Comparison of ENCODE assay signal across 10 cellular contexts in the genomic region with DNA sequence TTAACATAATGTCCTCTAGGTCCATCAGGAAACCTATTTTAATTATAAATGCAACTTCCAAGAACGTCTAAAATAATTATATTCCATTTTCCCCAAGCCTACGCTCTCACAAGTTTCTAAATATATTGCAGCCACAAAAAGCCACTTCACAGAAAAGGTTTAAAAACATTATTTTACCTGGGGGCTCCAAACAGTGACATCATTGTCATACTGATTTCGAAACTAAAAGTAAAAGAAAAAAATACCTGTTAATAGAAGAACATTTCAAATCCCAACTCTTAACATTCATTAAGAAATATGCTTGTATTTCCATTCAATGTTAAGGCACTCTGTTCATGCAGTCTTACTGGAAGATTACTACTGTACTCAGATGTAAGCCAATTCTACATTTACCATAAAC. TPM values are rescaled to one million over a fixed set of nuclear protein-coding genes. Genes with fewer than 3 reads are reported as not detected.
DNase-seq lines count a peak whose midpoint lies in the region; ATAC-seq, FAIRE-seq and TF ChIP-seq lines count a peak whose summit lies in the region.
"Had no signal": no experiment of that assay in that cellular context is flagged by ENCODE, and none has a peak within 500 bp of the region (broad histone marks: within the 10 kb centered on the region; RNA-seq: fewer than 3 reads in every experiment).

No MANE protein-coding gene starts in this region.

- intact Hi-C loops in right cardiac atrium (cut with DNase I), result loop anchor here in 1 of 4 donors (10.0 kb wide), 1 partner anchor 54 kb away; no protein-coding TSS in a partner anchor

- in situ Hi-C loops in HAP-1 (cut with MboI; ENCODE audit: low sequenced_read_pairs), result no loop called here

- H3K4me3 ChIP-seq in HAP-1, result peak overlapping the region; percentile 80
- peak overlapping the region; percentile 98 for H3K4me3 ChIP-seq in right cardiac atrium (ENCODE audit: low read length)
- peak overlapping the region; percentile 15 to 61 for H3K4me3 ChIP-seq in small intestine (ENCODE audit: low read depth in 1 of 2, low read length in 2 of 2)

- POLR2A ChIA-PET in WTC11 (lab: Charles Lee), result no interaction called here

- no peak overlapping the region for H3K27ac Mint-ChIP-seq in WTC11

- WGBS in right cardiac atrium, result 81% methylated on average over 3 of the region's 3 CpGs
- 44 to 58% (median 44%) methylated on average over 3 of the region's 3 CpGs for WGBS in small intestine, 3 donors

- H3K4me3 Mint-ChIP-seq in WTC11, result peak overlapping the region; percentile 96

- no peaks in the 10 kb centered on the region for H3K27me3 Mint-ChIP-seq in WTC11 (ENCODE audit: low read depth)

- H3K9me3 Mint-ChIP-seq in WTC11, result no peaks in the 10 kb centered on the region

- no peak for TF ChIP-seq CTCF in WTC11 (IDR thresholded peaks at IDR 0.05)

- DNase-seq in HAP-1 (ENCODE audit: low spot score in 2 of 2) (no peak), WTC11 (ENCODE audit: low spot score) (no peak), right cardiac atrium (no peak), small intestine (no peak), RPMI8226 (no peak), medulla oblongata (ENCODE audit: extremely low spot score) (no peak), iPS-NIHi7 (ENCODE audit: extremely low spot score) (no peak), NOMO-1 treated with dmso at 0.1 percent for 144 hours (lab: John Stamatoyannopoulos, UW; ENCODE audit: unreplicated experiment) (no peak)
- DNase-seq: NCI-H524 treated with DMSO at 0.1 percent for 48 hours; stimulated activated naive CD4-positive, alpha-beta T cell had no signal

- H3K36me3 Mint-ChIP-seq in WTC11, result peaks cover 30% of the 10 kb centered on the region

- H3K4me1 Mint-ChIP-seq in WTC11, result peaks cover 11% of the 10 kb centered on the region

- no peak overlapping the region for H3K27ac ChIP-seq in right cardiac atrium (ENCODE audit: low read length)
- no peak overlapping the region for H3K27ac ChIP-seq in small intestine (ENCODE audit: low read depth in 1 of 2, low read length in 1 of 2)

- H3K4me1 ChIP-seq in HAP-1, result peaks cover 8% of the 10 kb centered on the region
- no peaks in the 10 kb centered on the region for H3K4me1 ChIP-seq in right cardiac atrium (ENCODE audit: control insufficient read depth, insufficient read depth, low read length)
- no peaks in the 10 kb centered on the region for H3K4me1 ChIP-seq in small intestine (ENCODE audit: control insufficient read depth in 2 of 2, insufficient read depth in 1 of 2, low read depth in 1 of 2, low read length in 1 of 2)

- no peak for FAIRE-seq in small intestine (lab: Jason Lieb, UNC)

- no peak for ATAC-seq in WTC11
- ATAC-seq in right cardiac atrium, result no peak

- H3K27me3 ChIP-seq in HAP-1 (ENCODE audit: low read depth), result no peaks in the 10 kb centered on the region
- H3K27me3 ChIP-seq in right cardiac atrium (ENCODE audit: control insufficient read depth, insufficient read depth), result no peaks in the 10 kb centered on the region
- H3K27me3 ChIP-seq in small intestine (ENCODE audit: control insufficient read depth in 2 of 2, insufficient read depth in 2 of 2, low read length in 2 of 2), result no peaks in the 10 kb centered on the region

- H3K36me3 ChIP-seq in HAP-1 (replicated peaks), result peaks cover 41% of the 10 kb centered on the region
- H3K36me3 ChIP-seq in small intestine (ENCODE audit: control insufficient read depth in 2 of 2, insufficient read depth in 2 of 2, low read length in 2 of 2), result peaks cover 4 to 8% of the 10 kb centered on the region in 2 donors

- H3K9me3 ChIP-seq in HAP-1, result no peaks in the 10 kb centered on the region
- H3K9me3 ChIP-seq in right cardiac atrium (ENCODE audit: control insufficient read depth, low read length), result no peaks in the 10 kb centered on the region
- no peaks in the 10 kb centered on the region for H3K9me3 ChIP-seq in small intestine (ENCODE audit: control insufficient read depth, low read depth)

- CTCF ChIA-PET in WTC11 (lab: Charles Lee), result no interaction called here

TF ChIP-seq in WTC11, 78 proteins besides CTCF, POLR2A, EP300 and RAD21:
- TF ChIP-seq TCF7 (CRISPR knock-in tag; IDR thresholded peaks at IDR 0.05; ENCODE audit: low read depth), result no peak
- no peak for TF ChIP-seq AR (CRISPR knock-in tag; IDR thresholded peaks at IDR 0.05)
- no peak for TF ChIP-seq EMX1 (CRISPR knock-in tag; IDR thresholded peaks at IDR 0.05)
- TF ChIP-seq ZNF416 (CRISPR knock-in tag; IDR thresholded peaks at IDR 0.05), result no peak

RNA-seq across cellular contexts. Expression of gene PSMA1, which starts 1.4 kb away (rescaled TPM):
- total RNA-seq in WTC11 (2021), result 139 to 143 TPM (median 140 TPM) in 3 replicates
- total RNA-seq in right cardiac atrium, result 100 to 1,000 TPM; 105 to 132 (median 117) TPM
- polyA plus RNA-seq in right cardiac atrium, result 145 TPM
- polyA plus RNA-seq in small intestine, result 100 to 1,000 TPM; 149 to 194 (median 161) TPM

RNA-seq across cellular contexts. Expression of gene COPB1, which starts 19.2 kb away (rescaled TPM):
- total RNA-seq in WTC11 (2021), result 67.9 to 76.3 TPM (median 75.6 TPM) in 3 replicates
- total RNA-seq in right cardiac atrium, result 10 to 100 TPM; 46.0 to 62.3 (median 55.3) TPM
- 41.7 TPM for polyA plus RNA-seq in right cardiac atrium
- 10 to 100 TPM; 66.3 to 97.5 (median 82.1) TPM for polyA plus RNA-seq in small intestine

Comparison
In these comparisons a context has a peak if more than half of its experiments do, and no peak if none do; other contexts are left out.
1. H3K4me3 ChIP-seq: peak in every context shown above with its lines; median percentile 98 in right cardiac atrium; 80 in HAP-1; 38 in small intestine.